ENCODE assay signal across 8 cellular contexts in genomic region chr10:128150045-128150493, GRCh38. TPM values are rescaled to one million over a fixed set of nuclear protein-coding genes. Genes with fewer than 3 reads are reported as not detected.
DNase-seq lines count a peak whose midpoint lies in the region; ATAC-seq, FAIRE-seq and TF ChIP-seq lines count a peak whose summit lies in the region.

No MANE protein-coding gene starts in this region.

- H3K27ac ChIP-seq in keratinocyte (ENCODE audit: control insufficient read depth, insufficient read depth, low read length) = no peak overlapping the region

- no peak for TF ChIP-seq POLR2A in NB4 (IDR thresholded peaks at IDR 0.05; ENCODE audit: extremely low read depth, insufficient read length)

- FAIRE-seq in keratinocyte (lab: Jason Lieb, UNC) = no peak

- H3K4me1 ChIP-seq in keratinocyte (ENCODE audit: control insufficient read depth, extremely low read depth, insufficient read depth, low read length) = peaks cover 7% of the 10 kb centered on the region

- peak overlapping the region; percentile 94 for H3K4me2 ChIP-seq in keratinocyte (ENCODE audit: control insufficient read depth, extremely low read depth, insufficient read depth, low read depth, low read length)

- H4K20me1 ChIP-seq in keratinocyte (ENCODE audit: control insufficient read depth, extremely low read depth, insufficient read depth, low read length) = no peaks in the 10 kb centered on the region

- dilution Hi-C loops in keratinocyte (cut with MboI; ENCODE audit: extremely low pct_ligation_motif_present, low sequenced_read_pairs) = no loop called here

- H3K9me1 ChIP-seq in keratinocyte (ENCODE audit: control insufficient read depth, extremely low read depth, insufficient read depth, low read length) = no peaks in the 10 kb centered on the region

- peak overlapping the region; percentile 61 for H3K4me3 ChIP-seq in GM12875 (ENCODE audit: low read depth, low read length)
- H3K4me3 ChIP-seq in NB4 (ENCODE audit: low read depth, low read length) = peak overlapping the region; percentile 14
- H3K4me3 ChIP-seq in WI38 (ENCODE audit: low read depth, low read length) = peak overlapping the region; percentile 66
- H3K4me3 ChIP-seq in cardiac fibroblast (replicated peaks in 1 of 2; ENCODE audit: low read depth in 2 of 2, low read length in 2 of 2) = peak overlapping the region; percentile 65 to 66
- H3K4me3 ChIP-seq in keratinocyte (ENCODE audit: control insufficient read depth in 2 of 3, extremely low read depth in 1 of 3, insufficient read depth in 2 of 3, low read depth in 1 of 3, low read length in 3 of 3) = peak overlapping the region; percentile 59 to 66 (median 65)

- H3K79me2 ChIP-seq in keratinocyte (ENCODE audit: control insufficient read depth, insufficient read depth, low read length) = no peaks in the 10 kb centered on the region

- DNase-seq in NB4 (ENCODE audit: low read depth) (peak; percentile 81), cardiac fibroblast (ENCODE audit: low read depth in 2 of 2) (peak; percentile 66 to 68), keratinocyte (ENCODE audit: low read depth, low spot score) (no peak), NCI-H1105 treated with DMSO at 0.1 percent for 48 hours (lab: John Stamatoyannopoulos, UW) (no peak)
- peak; percentile 49 to 71 for DNase-seq in stimulated activated CD4-positive, alpha-beta T cell treated with anti-CD3 and anti-CD28 coated beads, Interleukin-15, amount 100 ng/mL, for 48 hours (ENCODE audit: low read depth in 2 of 2)

- peak overlapping the region; percentile 37 for H3K9ac ChIP-seq in keratinocyte (ENCODE audit: control insufficient read depth, extremely low read depth, insufficient read depth, low read length)

- H3K27me3 ChIP-seq in keratinocyte (ENCODE audit: control insufficient read depth, extremely low read depth, insufficient read depth, low read length) = peaks cover 4% of the 10 kb centered on the region

- ATAC-seq in HG02571 (IDR thresholded peaks at IDR 0.05; ENCODE audit: unreplicated experiment) = peak; percentile 93

- H2AFZ ChIP-seq in keratinocyte (ENCODE audit: control insufficient read depth, low read length) = peak overlapping the region; percentile 96

- no peaks in the 10 kb centered on the region for H3K9me3 ChIP-seq in keratinocyte (ENCODE audit: control insufficient read depth, low read depth, low read length)

- no peaks in the 10 kb centered on the region for H3K36me3 ChIP-seq in keratinocyte (ENCODE audit: control insufficient read depth in 2 of 2, extremely low read depth in 1 of 2, insufficient read depth in 2 of 2, low read length in 2 of 2)

- peak; percentile 97 for TF ChIP-seq CTCF in GM12875 (IDR thresholded peaks at IDR 0.05; ENCODE audit: borderline replicate concordance, insufficient read depth, low read depth, low read length)
- peak; percentile 79 for TF ChIP-seq CTCF in NB4 (IDR thresholded peaks at IDR 0.05; ENCODE audit: low read depth, low read length)
- peak; percentile 85 for TF ChIP-seq CTCF in WI38 (IDR thresholded peaks at IDR 0.05; ENCODE audit: low read depth, low read length)
- peak; percentile 55 for TF ChIP-seq CTCF in cardiac fibroblast (IDR thresholded peaks at IDR 0.05; ENCODE audit: low read depth, low read length)
- peak; percentile 62 to 98 (median 89) for TF ChIP-seq CTCF in keratinocyte (optimal IDR thresholded peaks at IDR 0.05 in 1 of 3, IDR thresholded peaks at IDR 0.05 in 1 of 3, conservative IDR thresholded peaks at IDR 0.05 in 1 of 3; ENCODE audit: extremely low read depth in 1 of 3, insufficient read depth in 2 of 3, low read length in 3 of 3)

RNA-seq across cellular contexts. Expression of gene MKI67, which starts 23.8 kb away (rescaled TPM):
- 0.95 to 12.2 TPM (median 10.4 TPM) in 3 replicates for polyA plus RNA-seq in keratinocyte
- polyA plus RNA-seq in keratinocyte (2011; ENCODE audit: low read depth) = 0.26 TPM
- 2.1 and 2.9 TPM in 2 replicates for polyA plus RNA-seq in keratinocyte (2011; cell fraction: cytosol; rRNA removed)
- polyA plus RNA-seq in keratinocyte (2011; cell fraction: nucleus; rRNA removed) = 5.8 and 7.6 TPM in 2 replicates
- 0.08 and 17.2 TPM in 2 replicates for polyA plus RNA-seq in keratinocyte (2012; ENCODE audit: low replicate concordance)
- 1.1 to 19.1 TPM (median 11.9 TPM) in 3 replicates for polyA minus RNA-seq in keratinocyte
- 2.9 TPM for polyA minus RNA-seq in keratinocyte (2011; cell fraction: cytosol; rRNA and poly(A)+ RNA removed)
- polyA minus RNA-seq in keratinocyte (2011; cell fraction: nucleus; rRNA and poly(A)+ RNA removed) = 3.5 and 6.3 TPM in 2 replicates

Comparison
In these comparisons a context has a peak if more than half of its experiments do, and no peak if none do; other contexts are left out.
1. H3K4me3 ChIP-seq: peak in every context shown above with its lines; median percentile 66 in WI38; 66 in cardiac fibroblast; 65 in keratinocyte; 61 in GM12875; 14 in NB4.
2. DNase-seq: peak in NB4 (single experiment), cardiac fibroblast (2 of 2) and stimulated activated CD4-positive, alpha-beta T cell treated with anti-CD3 and anti-CD28 coated beads, Interleukin-15, amount 100 ng/mL, for 48 hours (2 of 2); none in keratinocyte (single experiment) and NCI-H1105 treated with DMSO at 0.1 percent for 48 hours (single experiment).
3. Peak in every context shown above with its lines, with median percentiles within 50 percentile points of each other: CTCF ChIP-seq.